Comparison of ENCODE assay signal across 8 cellular contexts in the genomic region with DNA sequence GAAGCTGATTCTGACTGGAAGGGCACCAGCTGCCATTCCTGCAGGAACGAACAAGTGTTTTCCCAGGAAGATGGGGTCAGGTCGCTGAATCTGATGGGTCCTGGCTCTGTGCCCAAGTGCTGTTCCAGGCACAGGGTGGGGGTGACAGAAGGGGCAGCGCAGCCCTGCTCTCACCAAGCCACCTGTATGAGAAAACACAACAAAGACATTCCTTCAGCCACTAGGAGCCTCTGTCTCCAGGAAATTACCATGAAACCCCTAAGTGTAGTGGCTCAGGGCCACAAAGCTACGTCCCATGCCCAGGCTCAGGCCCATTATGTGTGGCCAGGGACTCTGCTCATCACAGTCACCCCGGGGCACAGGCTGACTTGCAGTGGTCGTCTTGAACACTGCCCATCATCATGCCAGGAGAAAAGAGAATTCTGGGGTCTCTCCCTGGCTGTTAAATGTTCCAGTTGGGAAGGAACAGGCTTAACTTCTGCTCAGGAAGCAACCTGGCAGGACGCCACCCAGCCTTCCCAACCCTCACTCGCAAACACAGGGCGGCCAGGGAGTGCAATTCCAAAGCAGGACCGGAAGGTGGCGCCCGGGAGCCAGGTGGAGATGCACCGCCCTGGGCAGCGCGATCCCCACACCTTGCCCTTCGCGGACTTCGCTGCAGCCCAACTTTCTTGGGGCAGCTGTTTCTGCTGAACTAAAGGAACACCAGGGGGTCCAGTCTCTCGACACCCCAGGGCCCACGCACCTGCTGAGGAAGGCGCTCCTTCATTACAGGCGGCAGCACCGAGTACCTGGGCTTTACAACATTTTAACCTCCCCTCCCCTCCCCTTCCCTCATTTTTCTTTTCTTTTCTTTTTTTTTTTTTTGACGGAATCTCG. TPM values are rescaled to one million over a fixed set of nuclear protein-coding genes. Genes with fewer than 3 reads are reported as not detected.
DNase-seq lines count a peak whose midpoint lies in the region; ATAC-seq and TF ChIP-seq lines count a peak whose summit lies in the region.

No MANE protein-coding gene starts in this region.

- H3K36me3 Mint-ChIP-seq in GM23338 (ENCODE audit: low read depth) (no peaks in the 10 kb centered on the region), T-cell (no peaks in the 10 kb centered on the region)

- H3K4me1 Mint-ChIP-seq in GM23338 = peaks cover 11% of the 10 kb centered on the region; the same call in 2 of the 3 replicates
- H3K4me1 Mint-ChIP-seq in T-cell = peaks cover 8 to 13% (median 8%) of the 10 kb centered on the region in 3 donors

- H3K9me3 ChIP-seq in adrenal gland (replicated peaks in 1 of 3) (no peaks in the 10 kb centered on the region), right atrium auricular region (no peaks in the 10 kb centered on the region)

- H3K4me1 ChIP-seq in GM23338 (ENCODE audit: insufficient read depth) = peaks cover 8% of the 10 kb centered on the region; the same call in 1 of the 2 replicates
- peaks cover 0 to 11% of the 10 kb centered on the region in 2 donors for H3K4me1 ChIP-seq in adrenal gland (replicated peaks in 1 of 2)
- peaks cover 0 to 34% of the 10 kb centered on the region in 2 donors for H3K4me1 ChIP-seq in right atrium auricular region

- peak overlapping the region; percentile 81 for H2AFZ ChIP-seq in GM23338

- H3K27ac ChIP-seq in GM23338 (ENCODE audit: low read depth) (no peak overlapping the region), adrenal gland (peak overlapping the region in 1 of 5 donors; percentile 15), right atrium auricular region (peak overlapping the region in 1 of 2 donors; percentile 41)

- H3K27me3 ChIP-seq in GM23338 (ENCODE audit: insufficient read depth) (no peaks in the 10 kb centered on the region), adrenal gland (no peaks in the 10 kb centered on the region), right atrium auricular region (no peaks in the 10 kb centered on the region)

- H3K9me3 Mint-ChIP-seq in GM23338 = no peaks in the 10 kb centered on the region
- H3K9me3 Mint-ChIP-seq in T-cell = no peaks in the 10 kb centered on the region

- H3K27me3 Mint-ChIP-seq in GM23338 (ENCODE audit: insufficient read depth, low read depth, poor library complexity) (peaks cover 4% of the 10 kb centered on the region), T-cell (peaks cover 3 to 4% of the 10 kb centered on the region in 2 donors)

- no peak for TF ChIP-seq POLR2A in adrenal gland (IDR thresholded peaks at IDR 0.05)

- DNase-seq in DMS 273 (lab: John Stamatoyannopoulos, UW; ENCODE audit: unreplicated experiment) (peak; percentile 95), GM23338 (ENCODE audit: low spot score) (peak; percentile 83), NCI-H1048 (lab: John Stamatoyannopoulos, UW) (peak; percentile 38), T-cell (peak; percentile 38 to 76 (median 67)), adrenal gland (peak; percentile 86 to 96 (median 93)), right atrium auricular region (ENCODE audit: low spot score) (peak; percentile 94), renal cortical epithelial cell (ENCODE audit: low read depth) (peak; percentile 66)

- H3K9me2 ChIP-seq in GM23338 (ENCODE audit: insufficient read depth) = no peaks in the 10 kb centered on the region

- no peaks in the 10 kb centered on the region for H3F3A ChIP-seq in GM23338 (replicated peaks; ENCODE audit: low read depth)

- H3K4me3 ChIP-seq in GM23338 (peak overlapping the region; percentile 34; the same call in 1 of the 2 replicates), adrenal gland (no peak overlapping the region), right atrium auricular region (no peak overlapping the region)

- H3K27ac Mint-ChIP-seq in GM23338 (0 out of 2 replicates have a peak overlapping the region, but pooled peaks have one; percentile 49), T-cell (no peak overlapping the region)

- H3K4me2 ChIP-seq in GM23338 = 0 out of 2 replicates have a peak overlapping the region, but pooled peaks have one; percentile 63

- peak; percentile 91 to 98 for TF ChIP-seq CTCF in GM23338 (conservative IDR thresholded peaks at IDR 0.05; ENCODE audit: low read depth in 2 of 2)
- peak; percentile 93 to 99 (median 97) for TF ChIP-seq CTCF in adrenal gland (IDR thresholded peaks at IDR 0.05)
- peak; percentile 98 to 99 for TF ChIP-seq CTCF in right atrium auricular region (IDR thresholded peaks at IDR 0.05)

- CTCF ChIA-PET in T-cell (lab: Charles Lee) = interaction anchor here (0.5 to 1.4 kb wide), 6 partner anchors 10 to 136 kb away, joined by 3 to 7 read pairs (median 4); no protein-coding TSS in a partner anchor

- ATAC-seq in GM23338 (peak; percentile 98), T-cell (replicated peaks in 1 of 4) (peak; percentile 91 to 94 (median 94)), GM18873 (IDR thresholded peaks at IDR 0.05; ENCODE audit: low FRiP score, unreplicated experiment) (no peak)

- POLR2A ChIA-PET in T-cell (lab: Charles Lee) = interaction anchor here in 1 of 2 donors (0.7 kb wide), 1 partner anchor 27 kb away, joined by 8 read pairs; no protein-coding TSS in a partner anchor

- no peaks in the 10 kb centered on the region for H3K36me3 ChIP-seq in GM23338 (ENCODE audit: insufficient read depth)
- H3K36me3 ChIP-seq in adrenal gland (replicated peaks in 1 of 2) = no peaks in the 10 kb centered on the region
- H3K36me3 ChIP-seq in right atrium auricular region = no peaks in the 10 kb centered on the region

- H4K20me1 ChIP-seq in GM23338 (replicated peaks; ENCODE audit: insufficient read depth) = no peaks in the 10 kb centered on the region

- H3K4me3 Mint-ChIP-seq in GM23338 = no peak overlapping the region; the same call in 2 of the 3 replicates
- H3K4me3 Mint-ChIP-seq in T-cell = peak overlapping the region in 1 of 3 donors; percentile 32

- no peaks in the 10 kb centered on the region for H3K79me2 ChIP-seq in GM23338 (replicated peaks; ENCODE audit: insufficient read depth)

- WGBS in adrenal gland, 4 donors = 10 to 20% (median 15%) methylated on average over 22 to 25 of the region's 25 CpGs

- intact Hi-C loops in adrenal gland (cut with DNase I) = loop anchor here in 1 of 2 donors (5.0 kb wide), 1 partner anchor 33 kb away; no protein-coding TSS in a partner anchor

TF ChIP-seq in GM23338, 12 proteins besides CTCF, POLR2A, EP300 and RAD21 (continues in another document):
- TF ChIP-seq ZNF114 (CRISPR knock-in tag; IDR thresholded peaks at IDR 0.05) (no peak), ETS1 (IDR thresholded peaks at IDR 0.05) (no peak), JUNB (IDR thresholded peaks at IDR 0.05; ENCODE audit: unreplicated experiment) (no peak), EZH2phosphoT487 (IDR thresholded peaks at IDR 0.05; ENCODE audit: unreplicated experiment) (no peak), ZNF331 (CRISPR knock-in tag; IDR thresholded peaks at IDR 0.05; ENCODE audit: low read depth) (no peak), POLR2AphosphoS5 (IDR thresholded peaks at IDR 0.05; ENCODE audit: low read depth) (no peak), NANOG (IDR thresholded peaks at IDR 0.05; ENCODE audit: borderline replicate concordance) (no peak)
- TF ChIP-seq, protein P1, sequence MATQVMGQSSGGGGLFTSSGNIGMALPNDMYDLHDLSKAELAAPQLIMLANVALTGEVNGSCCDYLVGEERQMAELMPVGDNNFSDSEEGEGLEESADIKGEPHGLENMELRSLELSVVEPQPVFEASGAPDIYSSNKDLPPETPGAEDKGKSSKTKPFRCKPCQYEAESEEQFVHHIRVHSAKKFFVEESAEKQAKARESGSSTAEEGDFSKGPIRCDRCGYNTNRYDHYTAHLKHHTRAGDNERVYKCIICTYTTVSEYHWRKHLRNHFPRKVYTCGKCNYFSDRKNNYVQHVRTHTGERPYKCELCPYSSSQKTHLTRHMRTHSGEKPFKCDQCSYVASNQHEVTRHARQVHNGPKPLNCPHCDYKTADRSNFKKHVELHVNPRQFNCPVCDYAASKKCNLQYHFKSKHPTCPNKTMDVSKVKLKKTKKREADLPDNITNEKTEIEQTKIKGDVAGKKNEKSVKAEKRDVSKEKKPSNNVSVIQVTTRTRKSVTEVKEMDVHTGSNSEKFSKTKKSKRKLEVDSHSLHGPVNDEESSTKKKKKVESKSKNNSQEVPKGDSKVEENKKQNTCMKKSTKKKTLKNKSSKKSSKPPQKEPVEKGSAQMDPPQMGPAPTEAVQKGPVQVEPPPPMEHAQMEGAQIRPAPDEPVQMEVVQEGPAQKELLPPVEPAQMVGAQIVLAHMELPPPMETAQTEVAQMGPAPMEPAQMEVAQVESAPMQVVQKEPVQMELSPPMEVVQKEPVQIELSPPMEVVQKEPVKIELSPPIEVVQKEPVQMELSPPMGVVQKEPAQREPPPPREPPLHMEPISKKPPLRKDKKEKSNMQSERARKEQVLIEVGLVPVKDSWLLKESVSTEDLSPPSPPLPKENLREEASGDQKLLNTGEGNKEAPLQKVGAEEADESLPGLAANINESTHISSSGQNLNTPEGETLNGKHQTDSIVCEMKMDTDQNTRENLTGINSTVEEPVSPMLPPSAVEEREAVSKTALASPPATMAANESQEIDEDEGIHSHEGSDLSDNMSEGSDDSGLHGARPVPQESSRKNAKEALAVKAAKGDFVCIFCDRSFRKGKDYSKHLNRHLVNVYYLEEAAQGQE (IDR thresholded peaks at IDR 0.05; ENCODE audit: unreplicated experiment) = no peak

RNA-seq across cellular contexts. Expression of gene SFTPB, which starts 11.0 kb away (rescaled TPM):
- total RNA-seq in GM23338 (2014; rRNA removed; shearing (Covaris generic)) = not detected in 2 replicates
- polyA plus RNA-seq in GM23338 (2016; fragmentation: Nextera tagmentation; extraction: Ambion mirVana) (0.06 TPM in 1 of 2 replicates, not detected in the other), adrenal gland (1 to 10 TPM in 1 of 3 donors, under 1 TPM in 1, not detected in 1; 0.04 to 5.5 TPM)
- total RNA-seq in T-cell (10 to 100 TPM in 3 of 5 donors, not detected in 2; 11.6 to 18.6 (median 16.0) TPM), adrenal gland (10 to 100 TPM in 2 of 8 donors, 1 to 10 TPM in 1, under 1 TPM in 2, not detected in 3; 0.09 to 21.3 (median 1.4) TPM), right atrium auricular region (under 1 TPM in 1 of 2 donors, not detected in 1; 0.15 TPM), renal cortical epithelial cell (not detected in 2 replicates)

RNA-seq across cellular contexts. Expression of gene GNLY, which starts 15.1 kb away (rescaled TPM):
- not detected in 2 replicates for total RNA-seq in GM23338 (2014; rRNA removed; shearing (Covaris generic))
- polyA plus RNA-seq in GM23338 (2016; fragmentation: Nextera tagmentation; extraction: Ambion mirVana) (not detected in 2 replicates), adrenal gland (1 to 10 TPM in 2 of 3 donors, under 1 TPM in 1; 0.82 to 6.7 (median 1.8) TPM)
- total RNA-seq in T-cell (100 to 1,000 TPM in 1 of 5 donors, 10 to 100 TPM in 4; 17.3 to 377 (median 82.9) TPM), adrenal gland (1 to 10 TPM in 5 of 8 donors, under 1 TPM in 2, not detected in 1; 0.60 to 2.9 (median 1.3) TPM), right atrium auricular region (1 to 10 TPM in 1 of 2 donors, not detected in 1; 1.4 TPM), renal cortical epithelial cell (not detected in 2 replicates)

Comparison
In these comparisons a context has a peak if more than half of its experiments do, and no peak if none do; other contexts are left out.
1. DNase-seq: peak in every context shown above with its lines; median percentile 95 in DMS 273; 94 in right atrium auricular region; 93 in adrenal gland; 83 in GM23338; 67 in T-cell; 66 in renal cortical epithelial cell; 38 in NCI-H1048.
2. RNA of gene GNLY, which starts 15.1 kb away (total RNA-seq): 17.3 to 377 TPM in T-cell; 1.4 TPM in right atrium auricular region, 0.60 to 2.9 TPM in adrenal gland, not detected in GM23338 and not detected in renal cortical epithelial cell; every median in the first group is over 4 times any median in the second.
3. Peak in every context shown above with its lines, with median percentiles within 50 percentile points of each other: CTCF ChIP-seq.